ENCODE assay signal across 25 cellular contexts in genomic region chr17:19713462-19713861, GRCh38. TPM values are rescaled to one million over a fixed set of nuclear protein-coding genes. Genes with fewer than 3 reads are reported as not detected.
DNase-seq lines count a peak whose midpoint lies in the region; ATAC-seq, FAIRE-seq and TF ChIP-seq lines count a peak whose summit lies in the region.
"Had no signal": no experiment of that assay in that cellular context is flagged by ENCODE, and none has a peak within 500 bp of the region (broad histone marks: within the 10 kb centered on the region; RNA-seq: fewer than 3 reads in every experiment).

No MANE protein-coding gene starts in this region.

- no peaks in the 10 kb centered on the region for H3K9me3 Mint-ChIP-seq in stimulated activated naive CD8-positive, alpha-beta T cell treated with anti-CD3 and anti-CD28 coated beads, Interleukin-15, amount 100 ng/mL, for 72 hours
- H3K9me3 Mint-ChIP-seq in CD8-positive, alpha-beta memory T cell = no peaks in the 10 kb centered on the region
- H3K9me3 Mint-ChIP-seq: activated CD8-positive, alpha-beta T cell treated with anti-CD3 and anti-CD28 coated beads for 36 hours; activated naive CD8-positive, alpha-beta T cell treated with anti-CD3 and anti-CD28 coated beads, Interleukin-2, amount 10 ng/mL, durations not matched to agents 7 days and 5 days; activated T-cell treated with anti-CD3 and anti-CD28 coated beads, Interleukin-2, amount 50 U/mL, for 72 hours; CD4-positive, alpha-beta T cell had no signal

- TF ChIP-seq POLR2A in H54 (IDR thresholded peaks at IDR 0.05; ENCODE audit: low read depth, low read length) = no peak
- no peak for TF ChIP-seq POLR2A in vagina (IDR thresholded peaks at IDR 0.05)

- no peak overlapping the region for H3K27ac Mint-ChIP-seq in stimulated activated naive CD8-positive, alpha-beta T cell treated with anti-CD3 and anti-CD28 coated beads, Interleukin-15, amount 100 ng/mL, for 72 hours
- no peak overlapping the region for H3K27ac Mint-ChIP-seq in CD8-positive, alpha-beta memory T cell
- H3K27ac Mint-ChIP-seq: activated CD8-positive, alpha-beta T cell treated with anti-CD3 and anti-CD28 coated beads for 36 hours; activated naive CD8-positive, alpha-beta T cell treated with anti-CD3 and anti-CD28 coated beads, Interleukin-2, amount 10 ng/mL, durations not matched to agents 7 days and 5 days; activated T-cell treated with anti-CD3 and anti-CD28 coated beads, Interleukin-2, amount 50 U/mL, for 72 hours; CD4-positive, alpha-beta T cell had no signal

- H3K36me3 ChIP-seq in CD8-positive, alpha-beta memory T cell (ENCODE audit: insufficient read depth, low read length) = no peaks in the 10 kb centered on the region
- H3K36me3 ChIP-seq in vagina = no peaks in the 10 kb centered on the region
- H3K36me3 ChIP-seq: left ventricle myocardium inferior, pancreas had no signal

- ATAC-seq in foreskin keratinocyte = no peak
- ATAC-seq in stimulated activated naive CD8-positive, alpha-beta T cell treated with anti-CD3 and anti-CD28 coated beads, Interleukin-15, amount 100 ng/mL, for 72 hours = no peak
- ATAC-seq in Right ventricle myocardium inferior = no peak
- ATAC-seq: activated CD8-positive, alpha-beta T cell treated with anti-CD3 and anti-CD28 coated beads for 36 hours; activated T-cell treated with anti-CD3 and anti-CD28 coated beads, Interleukin-2, amount 50 U/mL, for 72 hours; GM12878; pancreas had no signal

- H3K27me3 Mint-ChIP-seq in stimulated activated naive CD8-positive, alpha-beta T cell treated with anti-CD3 and anti-CD28 coated beads, Interleukin-15, amount 100 ng/mL, for 72 hours = no peaks in the 10 kb centered on the region
- H3K27me3 Mint-ChIP-seq in CD8-positive, alpha-beta memory T cell = no peaks in the 10 kb centered on the region
- H3K27me3 Mint-ChIP-seq: activated CD8-positive, alpha-beta T cell treated with anti-CD3 and anti-CD28 coated beads for 36 hours; activated naive CD8-positive, alpha-beta T cell treated with anti-CD3 and anti-CD28 coated beads, Interleukin-2, amount 10 ng/mL, durations not matched to agents 7 days and 5 days; CD4-positive, alpha-beta T cell had no signal

- intact Hi-C loops in Right ventricle myocardium inferior (cut with DNase I) = no loop called here
- intact Hi-C loops in vagina (cut with DNase I) = no loop called here

- H3K27ac ChIP-seq in foreskin keratinocyte (no peak overlapping the region), vagina (no peak overlapping the region)
- no peak overlapping the region for H3K27ac ChIP-seq in CD8-positive, alpha-beta memory T cell (ENCODE audit: low read depth, low read length)
- H3K27ac ChIP-seq: left ventricle myocardium inferior, pancreas, PC-9 had no signal

- H3K4me1 Mint-ChIP-seq in stimulated activated naive CD8-positive, alpha-beta T cell treated with anti-CD3 and anti-CD28 coated beads, Interleukin-15, amount 100 ng/mL, for 72 hours = no peaks in the 10 kb centered on the region
- no peaks in the 10 kb centered on the region for H3K4me1 Mint-ChIP-seq in CD8-positive, alpha-beta memory T cell
- H3K4me1 Mint-ChIP-seq: activated naive CD8-positive, alpha-beta T cell treated with anti-CD3 and anti-CD28 coated beads, Interleukin-2, amount 10 ng/mL, durations not matched to agents 7 days and 5 days had no signal

- H3K4me3 Mint-ChIP-seq in stimulated activated naive CD8-positive, alpha-beta T cell treated with anti-CD3 and anti-CD28 coated beads, Interleukin-15, amount 100 ng/mL, for 72 hours = no peak overlapping the region
- H3K4me3 Mint-ChIP-seq in CD8-positive, alpha-beta memory T cell = no peak overlapping the region
- H3K4me3 Mint-ChIP-seq: activated CD8-positive, alpha-beta T cell treated with anti-CD3 and anti-CD28 coated beads for 36 hours; activated naive CD8-positive, alpha-beta T cell treated with anti-CD3 and anti-CD28 coated beads, Interleukin-2, amount 10 ng/mL, durations not matched to agents 7 days and 5 days; activated T-cell treated with anti-CD3 and anti-CD28 coated beads, Interleukin-2, amount 50 U/mL, for 72 hours; CD4-positive, alpha-beta T cell had no signal

- in situ Hi-C loops in astrocyte of the cerebellum (cut with HindIII; ENCODE audit: low sequenced_read_pairs) = no loop called here

- TF ChIP-seq CTCF in astrocyte of the cerebellum (IDR thresholded peaks at IDR 0.05; ENCODE audit: low read depth, low read length, missing control alignments) = peak; percentile 29
- TF ChIP-seq CTCF in foreskin keratinocyte (conservative IDR thresholded peaks at IDR 0.05) = peak; percentile 10
- no peak for TF ChIP-seq CTCF in vagina (IDR thresholded peaks at IDR 0.05)

- H3K4me1 ChIP-seq in foreskin keratinocyte = no peaks in the 10 kb centered on the region
- H3K4me1 ChIP-seq in CD8-positive, alpha-beta memory T cell (ENCODE audit: insufficient read depth, low read length) = no peaks in the 10 kb centered on the region
- H3K4me1 ChIP-seq in vagina = peaks cover 22% of the 10 kb centered on the region
- H3K4me1 ChIP-seq: pancreas had no signal

- H3K27me3 ChIP-seq in foreskin keratinocyte = no peaks in the 10 kb centered on the region
- no peaks in the 10 kb centered on the region for H3K27me3 ChIP-seq in CD8-positive, alpha-beta memory T cell (ENCODE audit: insufficient read depth, low read length, poor library complexity, severe bottlenecking)
- no peaks in the 10 kb centered on the region for H3K27me3 ChIP-seq in vagina
- H3K27me3 ChIP-seq: pancreas had no signal

- H3K36me3 Mint-ChIP-seq in CD8-positive, alpha-beta memory T cell = no peaks in the 10 kb centered on the region
- H3K36me3 Mint-ChIP-seq: activated naive CD8-positive, alpha-beta T cell treated with anti-CD3 and anti-CD28 coated beads, Interleukin-2, amount 10 ng/mL, durations not matched to agents 7 days and 5 days had no signal

- POLR2A ChIA-PET in CD8-positive, alpha-beta memory T cell (lab: Charles Lee) = no interaction called here

- H3K4me3 ChIP-seq in astrocyte of the cerebellum (ENCODE audit: low read depth, low read length) (no peak overlapping the region), vagina (no peak overlapping the region)
- H3K4me3 ChIP-seq in CD8-positive, alpha-beta memory T cell (ENCODE audit: low read length) = no peak overlapping the region
- H3K4me3 ChIP-seq: GM12878, left ventricle myocardium inferior, pancreas, PC-9, smooth muscle cell had no signal

- DNase-seq in 8988T = peak; percentile 78
- DNase-seq in H54 (ENCODE audit: insufficient read length, low spot score) = peak; percentile 45
- no peak for DNase-seq in astrocyte of the cerebellum (ENCODE audit: low read depth)
- DNase-seq in foreskin keratinocyte = no peak
- no peak for DNase-seq in stimulated activated naive CD8-positive, alpha-beta T cell treated with anti-CD3 and anti-CD28 coated beads, Interleukin-15, amount 100 ng/mL, for 72 hours
- no peak for DNase-seq in Right ventricle myocardium inferior (ENCODE audit: missing footprints)
- no peak for DNase-seq in CD8-positive, alpha-beta memory T cell
- DNase-seq in vagina (ENCODE audit: extremely low spot score in 2 of 2) = no peak
- DNase-seq: activated CD8-positive, alpha-beta T cell treated with anti-CD3 and anti-CD28 coated beads for 36 hours; activated naive CD8-positive, alpha-beta T cell treated with anti-CD3 and anti-CD28 coated beads, Interleukin-2, amount 10 ng/mL, durations not matched to agents 7 days and 5 days; activated T-cell treated with anti-CD3 and anti-CD28 coated beads, Interleukin-2, amount 50 U/mL, for 72 hours; CD4-positive, alpha-beta T cell; effector CD8-positive, alpha-beta T cell; foreskin melanocyte; left ventricle myocardium inferior; NCI-H2081; NCI-H69; PC-9; SW 1271; trophoblast cell had no signal

- CTCF ChIA-PET in CD8-positive, alpha-beta memory T cell (lab: Charles Lee) = no interaction called here

- H3K9me3 ChIP-seq in CD8-positive, alpha-beta memory T cell (ENCODE audit: low read length) = no peaks in the 10 kb centered on the region
- no peaks in the 10 kb centered on the region for H3K9me3 ChIP-seq in vagina
- H3K9me3 ChIP-seq: left ventricle myocardium inferior, pancreas had no signal

- no peak for FAIRE-seq in H54 (lab: Jason Lieb, UNC)
- FAIRE-seq: A204.1, bronchial epithelial cell, GM12878, pancreas had no signal

RNA-seq across cellular contexts. Expression of gene SLC47A2, which starts 2.9 kb away (rescaled TPM):
- total RNA-seq in foreskin keratinocyte (0.11 and 0.37 TPM in 2 replicates), Right ventricle myocardium inferior (not detected), vagina (0.74 TPM)
- 0.07 and 0.18 TPM in 2 replicates for polyA plus RNA-seq in foreskin keratinocyte
- total RNA-seq in CD8-positive, alpha-beta memory T cell = not detected
- not detected for polyA plus RNA-seq in CD8-positive, alpha-beta memory T cell
- total RNA-seq: activated CD8-positive, alpha-beta T cell treated with anti-CD3 and anti-CD28 coated beads for 36 hours; activated naive CD8-positive, alpha-beta T cell treated with anti-CD3 and anti-CD28 coated beads, Interleukin-2, amount 10 ng/mL, durations not matched to agents 7 days and 5 days; activated T-cell treated with anti-CD3 and anti-CD28 coated beads, Interleukin-2, amount 50 U/mL, for 72 hours; CD4-positive, alpha-beta T cell; GM12878; left ventricle myocardium inferior; pancreas; smooth muscle cell had no signal
- polyA plus RNA-seq: GM12878, pancreas, smooth muscle cell had no signal

RNA-seq across cellular contexts. Expression of gene ALDH3A1, which starts 34.6 kb away (rescaled TPM):
- total RNA-seq in foreskin keratinocyte (0.95 and 1.0 TPM in 2 replicates), Right ventricle myocardium inferior (not detected), vagina (14.2 TPM)
- 1.1 and 1.3 TPM in 2 replicates for polyA plus RNA-seq in foreskin keratinocyte
- not detected for total RNA-seq in CD8-positive, alpha-beta memory T cell
- polyA plus RNA-seq in CD8-positive, alpha-beta memory T cell = 0.32 TPM
- total RNA-seq: activated naive CD8-positive, alpha-beta T cell treated with anti-CD3 and anti-CD28 coated beads, Interleukin-2, amount 10 ng/mL, durations not matched to agents 7 days and 5 days; CD4-positive, alpha-beta T cell; GM12878; left ventricle myocardium inferior had no signal
- polyA plus RNA-seq: smooth muscle cell had no signal

Comparison
In these comparisons a context has a peak if more than half of its experiments do, and no peak if none do; other contexts are left out.
1. DNase-seq: peak in 8988T (single experiment) and H54 (single experiment); none in astrocyte of the cerebellum (single experiment), foreskin keratinocyte (0 of 2), stimulated activated naive CD8-positive, alpha-beta T cell treated with anti-CD3 and anti-CD28 coated beads, Interleukin-15, amount 100 ng/mL, for 72 hours (0 of 2), Right ventricle myocardium inferior (single experiment), CD8-positive, alpha-beta memory T cell (0 of 5) and vagina (0 of 2).
2. CTCF ChIP-seq: peak in astrocyte of the cerebellum (single experiment) and foreskin keratinocyte (single experiment); none in vagina (0 of 3).